Comparison of ENCODE assay signal across 1 cellular context in the genomic region with DNA sequence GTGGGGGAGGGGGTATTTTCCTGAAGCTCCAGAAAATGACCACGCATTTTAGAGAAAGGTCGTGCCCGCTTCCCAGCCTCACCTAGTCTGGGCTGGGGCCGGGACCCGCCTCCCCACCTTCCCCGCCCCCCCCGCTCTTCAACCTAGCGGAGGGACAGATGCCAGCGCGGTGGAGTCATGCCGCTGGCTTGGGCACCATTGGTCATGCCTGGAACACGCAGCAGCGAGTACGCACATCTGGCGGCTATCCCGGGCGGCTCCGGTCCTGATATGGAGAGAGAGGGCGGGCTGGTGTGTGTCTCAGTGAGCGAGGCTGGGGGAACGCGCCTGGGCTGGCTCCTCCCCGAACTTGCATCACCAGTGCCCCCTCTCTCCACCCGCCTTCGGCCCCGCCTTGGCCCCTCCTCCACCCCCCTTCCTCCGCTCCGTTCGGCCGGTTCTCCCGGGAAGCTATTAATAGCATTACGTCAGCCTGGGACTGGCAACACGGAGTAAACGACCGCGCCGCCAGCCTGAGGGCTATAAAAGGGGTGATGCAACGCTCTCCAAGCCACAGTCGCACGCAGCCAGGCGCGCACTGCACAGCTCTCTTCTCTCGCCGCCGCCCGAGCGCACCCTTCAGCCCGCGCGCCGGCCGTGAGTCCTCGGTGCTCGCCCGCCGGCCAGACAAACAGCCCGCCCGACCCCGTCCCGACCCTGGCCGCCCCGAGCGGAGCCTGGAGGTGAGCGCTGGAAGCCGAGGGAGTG.
TF ChIP-seq lines count a peak whose summit lies in the region.

A gene with protein sequence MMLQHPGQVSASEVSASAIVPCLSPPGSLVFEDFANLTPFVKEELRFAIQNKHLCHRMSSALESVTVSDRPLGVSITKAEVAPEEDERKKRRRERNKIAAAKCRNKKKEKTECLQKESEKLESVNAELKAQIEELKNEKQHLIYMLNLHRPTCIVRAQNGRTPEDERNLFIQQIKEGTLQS (plus strand): TSS at position 553 of the 747 bp plus-strand sequence. CDS start 6,261 bp downstream, outside the sequence.

TF ChIP-seq in HepG2, 621 proteins besides CTCF, POLR2A, EP300 and RAD21 (continued from another document and continues in another):
- TF ChIP-seq FOXC1 (CRISPR knock-in tag; IDR thresholded peaks at IDR 0.05; ENCODE audit: borderline replicate concordance), result 0 out of 2 replicates have a peak, but pooled peaks have one; percentile 21
- no peak for TF ChIP-seq MAFK (conservative IDR thresholded peaks at IDR 0.05 in 1 of 2, IDR thresholded peaks at IDR 0.05 in 1 of 2; ENCODE audit: low read length in 2 of 2)
- TF ChIP-seq IRX3 (CRISPR knock-in tag; IDR thresholded peaks at IDR 0.05; ENCODE audit: borderline replicate concordance, low read depth), result peak; percentile 88; the same call in 1 of the 2 replicates
- TF ChIP-seq KAT8 (CRISPR knock-in tag; IDR thresholded peaks at IDR 0.05), result no peak
- no peak for TF ChIP-seq NR1H2 (CRISPR knock-in tag; IDR thresholded peaks at IDR 0.05; ENCODE audit: borderline replicate concordance, low read depth)
- TF ChIP-seq FIP1L1 (IDR thresholded peaks at IDR 0.05; ENCODE audit: borderline replicate concordance, insufficient read depth, low read depth, low read length), result no peak
- TF ChIP-seq ZNF446 (CRISPR knock-in tag; IDR thresholded peaks at IDR 0.05), result peak; percentile 86; the same call in 1 of the 2 replicates
- no peak; the same call in 1 of the 2 replicates for TF ChIP-seq ZNF264 (CRISPR knock-in tag; IDR thresholded peaks at IDR 0.05)
- no peak for TF ChIP-seq ZNF549 (CRISPR knock-in tag; IDR thresholded peaks at IDR 0.05)
- TF ChIP-seq SPEN (CRISPR knock-in tag; IDR thresholded peaks at IDR 0.05; ENCODE audit: low read depth), result peak; percentile 60; the same call in 1 of the 2 replicates
- no peak for TF ChIP-seq ZNF605 (CRISPR knock-in tag; IDR thresholded peaks at IDR 0.05)
- no peak for TF ChIP-seq ZNF557 (CRISPR knock-in tag; IDR thresholded peaks at IDR 0.05)
- TF ChIP-seq ZNF160 (CRISPR knock-in tag; IDR thresholded peaks at IDR 0.05), result 0 out of 2 replicates have a peak, but pooled peaks have one; percentile 34
- TF ChIP-seq, protein P1, sequence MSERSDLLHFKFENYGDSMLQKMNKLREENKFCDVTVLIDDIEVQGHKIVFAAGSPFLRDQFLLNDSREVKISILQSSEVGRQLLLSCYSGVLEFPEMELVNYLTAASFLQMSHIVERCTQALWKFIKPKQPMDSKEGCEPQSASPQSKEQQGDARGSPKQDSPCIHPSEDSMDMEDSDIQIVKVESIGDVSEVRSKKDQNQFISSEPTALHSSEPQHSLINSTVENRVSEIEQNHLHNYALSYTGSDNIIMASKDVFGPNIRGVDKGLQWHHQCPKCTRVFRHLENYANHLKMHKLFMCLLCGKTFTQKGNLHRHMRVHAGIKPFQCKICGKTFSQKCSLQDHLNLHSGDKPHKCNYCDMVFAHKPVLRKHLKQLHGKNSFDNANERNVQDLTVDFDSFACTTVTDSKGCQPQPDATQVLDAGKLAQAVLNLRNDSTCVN (CRISPR knock-in tag; IDR thresholded peaks at IDR 0.05; ENCODE audit: borderline replicate concordance), result no peak
- TF ChIP-seq ZNF337 (CRISPR knock-in tag; IDR thresholded peaks at IDR 0.05; ENCODE audit: borderline replicate concordance, low read depth), result 0 out of 2 replicates have a peak, but pooled peaks have one; percentile 23
- peak; percentile 87 for TF ChIP-seq ATF7-NPFF (CRISPR knock-in tag; IDR thresholded peaks at IDR 0.05; ENCODE audit: low read depth)
- TF ChIP-seq HNRNPK (IDR thresholded peaks at IDR 0.05; ENCODE audit: low read depth, low read length, poor library complexity, severe bottlenecking), result peak; percentile 62
- no peak for TF ChIP-seq RAD51 (IDR thresholded peaks at IDR 0.05; ENCODE audit: borderline replicate concordance)
- TF ChIP-seq, protein P2, sequence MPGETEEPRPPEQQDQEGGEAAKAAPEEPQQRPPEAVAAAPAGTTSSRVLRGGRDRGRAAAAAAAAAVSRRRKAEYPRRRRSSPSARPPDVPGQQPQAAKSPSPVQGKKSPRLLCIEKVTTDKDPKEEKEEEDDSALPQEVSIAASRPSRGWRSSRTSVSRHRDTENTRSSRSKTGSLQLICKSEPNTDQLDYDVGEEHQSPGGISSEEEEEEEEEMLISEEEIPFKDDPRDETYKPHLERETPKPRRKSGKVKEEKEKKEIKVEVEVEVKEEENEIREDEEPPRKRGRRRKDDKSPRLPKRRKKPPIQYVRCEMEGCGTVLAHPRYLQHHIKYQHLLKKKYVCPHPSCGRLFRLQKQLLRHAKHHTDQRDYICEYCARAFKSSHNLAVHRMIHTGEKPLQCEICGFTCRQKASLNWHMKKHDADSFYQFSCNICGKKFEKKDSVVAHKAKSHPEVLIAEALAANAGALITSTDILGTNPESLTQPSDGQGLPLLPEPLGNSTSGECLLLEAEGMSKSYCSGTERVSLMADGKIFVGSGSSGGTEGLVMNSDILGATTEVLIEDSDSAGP (CRISPR knock-in tag; IDR thresholded peaks at IDR 0.05; ENCODE audit: borderline replicate concordance), result no peak; the same call in 1 of the 2 replicates
- peak; percentile 69; the same call in 1 of the 2 replicates for TF ChIP-seq ZNF607 (CRISPR knock-in tag; IDR thresholded peaks at IDR 0.05; ENCODE audit: borderline replicate concordance)
- TF ChIP-seq KAT2B (IDR thresholded peaks at IDR 0.05; ENCODE audit: borderline replicate concordance, low read depth, low read length), result no peak
- TF ChIP-seq NAIF1 (CRISPR knock-in tag; IDR thresholded peaks at IDR 0.05; ENCODE audit: borderline replicate concordance), result 0 out of 2 replicates have a peak, but pooled peaks have one; percentile 16
- TF ChIP-seq BRCA1 (CRISPR knock-in tag; IDR thresholded peaks at IDR 0.05), result no peak
- no peak for TF ChIP-seq ZNF382 (CRISPR knock-in tag; IDR thresholded peaks at IDR 0.05; ENCODE audit: borderline replicate concordance)
- TF ChIP-seq ZNF569 (CRISPR knock-in tag; IDR thresholded peaks at IDR 0.05; ENCODE audit: borderline replicate concordance), result no peak
- no peak for TF ChIP-seq ZNF354B (CRISPR knock-in tag; IDR thresholded peaks at IDR 0.05)
- TF ChIP-seq DR1 (CRISPR knock-in tag; IDR thresholded peaks at IDR 0.05), result peak; percentile 82
- TF ChIP-seq, protein P3, sequence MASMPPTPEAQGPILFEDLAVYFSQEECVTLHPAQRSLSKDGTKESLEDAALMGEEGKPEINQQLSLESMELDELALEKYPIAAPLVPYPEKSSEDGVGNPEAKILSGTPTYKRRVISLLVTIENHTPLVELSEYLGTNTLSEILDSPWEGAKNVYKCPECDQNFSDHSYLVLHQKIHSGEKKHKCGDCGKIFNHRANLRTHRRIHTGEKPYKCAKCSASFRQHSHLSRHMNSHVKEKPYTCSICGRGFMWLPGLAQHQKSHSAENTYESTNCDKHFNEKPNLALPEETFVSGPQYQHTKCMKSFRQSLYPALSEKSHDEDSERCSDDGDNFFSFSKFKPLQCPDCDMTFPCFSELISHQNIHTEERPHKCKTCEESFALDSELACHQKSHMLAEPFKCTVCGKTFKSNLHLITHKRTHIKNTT (CRISPR knock-in tag; IDR thresholded peaks at IDR 0.05), result no peak
- TF ChIP-seq JARID2 (CRISPR knock-in tag; IDR thresholded peaks at IDR 0.05; ENCODE audit: insufficient replicate concordance), result no peak
- TF ChIP-seq, protein P4, sequence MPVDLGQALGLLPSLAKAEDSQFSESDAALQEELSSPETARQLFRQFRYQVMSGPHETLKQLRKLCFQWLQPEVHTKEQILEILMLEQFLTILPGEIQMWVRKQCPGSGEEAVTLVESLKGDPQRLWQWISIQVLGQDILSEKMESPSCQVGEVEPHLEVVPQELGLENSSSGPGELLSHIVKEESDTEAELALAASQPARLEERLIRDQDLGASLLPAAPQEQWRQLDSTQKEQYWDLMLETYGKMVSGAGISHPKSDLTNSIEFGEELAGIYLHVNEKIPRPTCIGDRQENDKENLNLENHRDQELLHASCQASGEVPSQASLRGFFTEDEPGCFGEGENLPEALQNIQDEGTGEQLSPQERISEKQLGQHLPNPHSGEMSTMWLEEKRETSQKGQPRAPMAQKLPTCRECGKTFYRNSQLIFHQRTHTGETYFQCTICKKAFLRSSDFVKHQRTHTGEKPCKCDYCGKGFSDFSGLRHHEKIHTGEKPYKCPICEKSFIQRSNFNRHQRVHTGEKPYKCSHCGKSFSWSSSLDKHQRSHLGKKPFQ (CRISPR knock-in tag; IDR thresholded peaks at IDR 0.05; ENCODE audit: insufficient replicate concordance), result peak; percentile 83
- 0 out of 2 replicates have a peak, but pooled peaks have one; percentile 21 for TF ChIP-seq ZNF616 (CRISPR knock-in tag; IDR thresholded peaks at IDR 0.05; ENCODE audit: low read depth)
- TF ChIP-seq RBAK (CRISPR knock-in tag; IDR thresholded peaks at IDR 0.05), result no peak
- TF ChIP-seq ZNF562 (CRISPR knock-in tag; IDR thresholded peaks at IDR 0.05; ENCODE audit: borderline replicate concordance), result no peak
- TF ChIP-seq MIXL1 (CRISPR knock-in tag; IDR thresholded peaks at IDR 0.05), result peak; percentile 83
- TF ChIP-seq, protein P5, sequence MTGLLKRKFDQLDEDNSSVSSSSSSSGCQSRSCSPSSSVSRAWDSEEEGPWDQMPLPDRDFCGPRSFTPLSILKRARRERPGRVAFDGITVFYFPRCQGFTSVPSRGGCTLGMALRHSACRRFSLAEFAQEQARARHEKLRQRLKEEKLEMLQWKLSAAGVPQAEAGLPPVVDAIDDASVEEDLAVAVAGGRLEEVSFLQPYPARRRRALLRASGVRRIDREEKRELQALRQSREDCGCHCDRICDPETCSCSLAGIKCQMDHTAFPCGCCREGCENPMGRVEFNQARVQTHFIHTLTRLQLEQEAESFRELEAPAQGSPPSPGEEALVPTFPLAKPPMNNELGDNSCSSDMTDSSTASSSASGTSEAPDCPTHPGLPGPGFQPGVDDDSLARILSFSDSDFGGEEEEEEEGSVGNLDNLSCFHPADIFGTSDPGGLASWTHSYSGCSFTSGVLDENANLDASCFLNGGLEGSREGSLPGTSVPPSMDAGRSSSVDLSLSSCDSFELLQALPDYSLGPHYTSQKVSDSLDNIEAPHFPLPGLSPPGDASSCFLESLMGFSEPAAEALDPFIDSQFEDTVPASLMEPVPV (CRISPR knock-in tag; IDR thresholded peaks at IDR 0.05), result no peak; the same call in 1 of the 2 replicates
- TF ChIP-seq, protein P6, sequence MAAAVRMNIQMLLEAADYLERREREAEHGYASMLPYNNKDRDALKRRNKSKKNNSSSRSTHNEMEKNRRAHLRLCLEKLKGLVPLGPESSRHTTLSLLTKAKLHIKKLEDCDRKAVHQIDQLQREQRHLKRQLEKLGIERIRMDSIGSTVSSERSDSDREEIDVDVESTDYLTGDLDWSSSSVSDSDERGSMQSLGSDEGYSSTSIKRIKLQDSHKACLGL (CRISPR knock-in tag; IDR thresholded peaks at IDR 0.05), result peak; percentile 72
- TF ChIP-seq TBP (CRISPR knock-in tag; IDR thresholded peaks at IDR 0.05), result no peak
- TF ChIP-seq KLF16 (CRISPR knock-in tag; IDR thresholded peaks at IDR 0.05), result no peak
- peak; percentile 8; the same call in 1 of the 2 replicates for TF ChIP-seq ZBTB7A (CRISPR knock-in tag; IDR thresholded peaks at IDR 0.05)
- TF ChIP-seq, protein P7, sequence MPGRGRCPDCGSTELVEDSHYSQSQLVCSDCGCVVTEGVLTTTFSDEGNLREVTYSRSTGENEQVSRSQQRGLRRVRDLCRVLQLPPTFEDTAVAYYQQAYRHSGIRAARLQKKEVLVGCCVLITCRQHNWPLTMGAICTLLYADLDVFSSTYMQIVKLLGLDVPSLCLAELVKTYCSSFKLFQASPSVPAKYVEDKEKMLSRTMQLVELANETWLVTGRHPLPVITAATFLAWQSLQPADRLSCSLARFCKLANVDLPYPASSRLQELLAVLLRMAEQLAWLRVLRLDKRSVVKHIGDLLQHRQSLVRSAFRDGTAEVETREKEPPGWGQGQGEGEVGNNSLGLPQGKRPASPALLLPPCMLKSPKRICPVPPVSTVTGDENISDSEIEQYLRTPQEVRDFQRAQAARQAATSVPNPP (CRISPR knock-in tag; IDR thresholded peaks at IDR 0.05), result peak; percentile 66; the same call in 1 of the 2 replicates
- TF ChIP-seq, protein P8, sequence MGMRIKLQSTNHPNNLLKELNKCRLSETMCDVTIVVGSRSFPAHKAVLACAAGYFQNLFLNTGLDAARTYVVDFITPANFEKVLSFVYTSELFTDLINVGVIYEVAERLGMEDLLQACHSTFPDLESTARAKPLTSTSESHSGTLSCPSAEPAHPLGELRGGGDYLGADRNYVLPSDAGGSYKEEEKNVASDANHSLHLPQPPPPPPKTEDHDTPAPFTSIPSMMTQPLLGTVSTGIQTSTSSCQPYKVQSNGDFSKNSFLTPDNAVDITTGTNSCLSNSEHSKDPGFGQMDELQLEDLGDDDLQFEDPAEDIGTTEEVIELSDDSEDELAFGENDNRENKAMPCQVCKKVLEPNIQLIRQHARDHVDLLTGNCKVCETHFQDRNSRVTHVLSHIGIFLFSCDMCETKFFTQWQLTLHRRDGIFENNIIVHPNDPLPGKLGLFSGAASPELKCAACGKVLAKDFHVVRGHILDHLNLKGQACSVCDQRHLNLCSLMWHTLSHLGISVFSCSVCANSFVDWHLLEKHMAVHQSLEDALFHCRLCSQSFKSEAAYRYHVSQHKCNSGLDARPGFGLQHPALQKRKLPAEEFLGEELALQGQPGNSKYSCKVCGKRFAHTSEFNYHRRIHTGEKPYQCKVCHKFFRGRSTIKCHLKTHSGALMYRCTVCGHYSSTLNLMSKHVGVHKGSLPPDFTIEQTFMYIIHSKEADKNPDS (CRISPR knock-in tag; IDR thresholded peaks at IDR 0.05), result no peak
- no peak for TF ChIP-seq HCFC1 (IDR thresholded peaks at IDR 0.05; ENCODE audit: low read depth, low read length)
- TF ChIP-seq ZNF333 (CRISPR knock-in tag; IDR thresholded peaks at IDR 0.05; ENCODE audit: borderline replicate concordance), result 0 out of 2 replicates have a peak, but pooled peaks have one; percentile 92
- TF ChIP-seq ZNF780A (CRISPR knock-in tag; IDR thresholded peaks at IDR 0.05), result peak; percentile 4; the same call in 1 of the 2 replicates
- TF ChIP-seq, protein P9, sequence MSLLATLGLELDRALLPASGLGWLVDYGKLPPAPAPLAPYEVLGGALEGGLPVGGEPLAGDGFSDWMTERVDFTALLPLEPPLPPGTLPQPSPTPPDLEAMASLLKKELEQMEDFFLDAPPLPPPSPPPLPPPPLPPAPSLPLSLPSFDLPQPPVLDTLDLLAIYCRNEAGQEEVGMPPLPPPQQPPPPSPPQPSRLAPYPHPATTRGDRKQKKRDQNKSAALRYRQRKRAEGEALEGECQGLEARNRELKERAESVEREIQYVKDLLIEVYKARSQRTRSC (CRISPR knock-in tag; IDR thresholded peaks at IDR 0.05; ENCODE audit: low read depth), result no peak
- TF ChIP-seq RNF2 (conservative IDR thresholded peaks at IDR 0.05; ENCODE audit: low read depth), result 0 out of 2 replicates have a peak, but pooled peaks have one; percentile 42
- TF ChIP-seq, protein P10, sequence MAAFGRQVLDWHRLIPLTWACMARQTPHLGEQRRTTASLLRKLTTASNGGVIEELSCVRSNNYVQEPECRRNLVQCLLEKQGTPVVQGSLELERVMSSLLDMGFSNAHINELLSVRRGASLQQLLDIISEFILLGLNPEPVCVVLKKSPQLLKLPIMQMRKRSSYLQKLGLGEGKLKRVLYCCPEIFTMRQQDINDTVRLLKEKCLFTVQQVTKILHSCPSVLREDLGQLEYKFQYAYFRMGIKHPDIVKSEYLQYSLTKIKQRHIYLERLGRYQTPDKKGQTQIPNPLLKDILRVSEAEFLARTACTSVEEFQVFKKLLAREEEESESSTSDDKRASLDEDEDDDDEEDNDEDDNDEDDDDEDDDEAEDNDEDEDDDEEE (CRISPR knock-in tag; IDR thresholded peaks at IDR 0.05), result peak; percentile 88; the same call in 1 of the 2 replicates
- TF ChIP-seq ZFYVE20 (CRISPR knock-in tag; IDR thresholded peaks at IDR 0.05; ENCODE audit: borderline replicate concordance, low read depth), result no peak
- peak; percentile 74; the same call in 1 of the 2 replicates for TF ChIP-seq ISL2 (CRISPR knock-in tag; IDR thresholded peaks at IDR 0.05)
- peak; percentile 62 for TF ChIP-seq NCOA2 (CRISPR knock-in tag; IDR thresholded peaks at IDR 0.05)
- peak; percentile 43 for TF ChIP-seq TGIF2 (CRISPR knock-in tag; IDR thresholded peaks at IDR 0.05)
